In genomic region chr6:110098511-110099116, GRCh38 we compare ENCODE assay signal across 35 cellular contexts.
DNase-seq lines count a peak whose midpoint lies in the region; ATAC-seq and TF ChIP-seq lines count a peak whose summit lies in the region.
"Had no signal": no experiment of that assay in that cellular context is flagged by ENCODE, and none has a peak within 500 bp of the region (broad histone marks: within the 10 kb centered on the region; RNA-seq: fewer than 3 reads in every experiment).

No MANE protein-coding gene starts in this region.

- peaks cover 26% of the 10 kb centered on the region for H3K36me3 Mint-ChIP-seq in endothelial cell (ENCODE audit: low read depth, unreplicated experiment)
- peaks cover 3% of the 10 kb centered on the region for H3K36me3 Mint-ChIP-seq in activated CD4-positive, alpha-beta T cell treated with anti-CD3 and anti-CD28 coated beads for 36 hours (ENCODE audit: low read depth)
- H3K36me3 Mint-ChIP-seq: activated CD8-positive, alpha-beta memory T cell treated with anti-CD3 and anti-CD28 coated beads, Interleukin-2, amount 10 ng/mL, durations not matched to agents 7 days and 5 days; natural killer cell treated with Interleukin-12 subunit alpha and Interleukin-12 subunit beta and Interleukin-15 and Interleukin-18, amount 100 ng/mL, for 72 hours had no signal

- POLR2A ChIA-PET in activated CD4-positive, alpha-beta T cell treated with anti-CD3 and anti-CD28 coated beads for 36 hours (lab: Charles Lee) = interaction anchor here (0.7 kb wide), 1 partner anchor 1612 kb away, joined by 3 read pairs; no protein-coding TSS in a partner anchor

- H3K36me3 ChIP-seq in left ventricle myocardium inferior = no peaks in the 10 kb centered on the region
- H3K36me3 ChIP-seq in prostate gland = no peaks in the 10 kb centered on the region
- H3K36me3 ChIP-seq: lower lobe of right lung, ovary had no signal

- 57% methylated on average over 7 of the region's 7 CpGs for WGBS in prostate gland

- ATAC-seq in Right ventricle myocardium superior (ENCODE audit: poor library complexity) (peak; percentile 63), GM21619 (IDR thresholded peaks at IDR 0.05; ENCODE audit: unreplicated experiment) (no peak), GM19463 (IDR thresholded peaks at IDR 0.05; ENCODE audit: unreplicated experiment) (no peak)
- ATAC-seq in activated CD4-positive, alpha-beta T cell treated with anti-CD3 and anti-CD28 coated beads for 36 hours = no peak
- ATAC-seq: A549; activated CD8-positive, alpha-beta memory T cell treated with anti-CD3 and anti-CD28 coated beads, Interleukin-2, amount 10 ng/mL, durations not matched to agents 7 days and 5 days; GM23338; lower lobe of right lung; natural killer cell treated with Interleukin-12 subunit alpha and Interleukin-12 subunit beta and Interleukin-15 and Interleukin-18, amount 100 ng/mL, for 72 hours had no signal

- H3K4me1 Mint-ChIP-seq in endothelial cell (ENCODE audit: unreplicated experiment) = peaks cover 52% of the 10 kb centered on the region
- no peaks in the 10 kb centered on the region for H3K4me1 Mint-ChIP-seq in activated CD4-positive, alpha-beta T cell treated with anti-CD3 and anti-CD28 coated beads for 36 hours
- H3K4me1 Mint-ChIP-seq: activated CD8-positive, alpha-beta memory T cell treated with anti-CD3 and anti-CD28 coated beads, Interleukin-2, amount 10 ng/mL, durations not matched to agents 7 days and 5 days had no signal

- no peaks in the 10 kb centered on the region for H3K27me3 Mint-ChIP-seq in endothelial cell (ENCODE audit: unreplicated experiment)
- H3K27me3 Mint-ChIP-seq in activated CD4-positive, alpha-beta T cell treated with anti-CD3 and anti-CD28 coated beads for 36 hours = peaks cover 2% of the 10 kb centered on the region
- H3K27me3 Mint-ChIP-seq: CD4-positive, alpha-beta T cell had no signal

- H3K4me1 ChIP-seq in left ventricle myocardium inferior = peaks cover 34% of the 10 kb centered on the region
- H3K4me1 ChIP-seq in prostate gland (replicated peaks) = no peaks in the 10 kb centered on the region
- H3K4me1 ChIP-seq: testis had no signal

- H3K27ac Mint-ChIP-seq in endothelial cell (ENCODE audit: unreplicated experiment) = peak overlapping the region; percentile 39
- H3K27ac Mint-ChIP-seq in activated CD4-positive, alpha-beta T cell treated with anti-CD3 and anti-CD28 coated beads for 36 hours = no peak overlapping the region
- H3K27ac Mint-ChIP-seq: activated CD8-positive, alpha-beta memory T cell treated with anti-CD3 and anti-CD28 coated beads, Interleukin-2, amount 10 ng/mL, durations not matched to agents 7 days and 5 days; CD4-positive, alpha-beta T cell; GM23338; natural killer cell treated with Interleukin-12 subunit alpha and Interleukin-12 subunit beta and Interleukin-15 and Interleukin-18, amount 100 ng/mL, for 72 hours had no signal

- H3K9me3 ChIP-seq in left ventricle myocardium inferior (replicated peaks) = no peaks in the 10 kb centered on the region
- no peaks in the 10 kb centered on the region for H3K9me3 ChIP-seq in prostate gland
- H3K9me3 ChIP-seq: A549, ascending aorta, heart right ventricle, lower lobe of right lung, ovary, SK-N-SH, testis had no signal

- intact Hi-C loops in Right ventricle myocardium superior (cut with DNase I) = no loop called here
- intact Hi-C loops in left ventricle myocardium inferior (cut with micrococcal nuclease) = no loop called here
- intact Hi-C loops in prostate gland (cut with DNase I) = no loop called here
- intact Hi-C loops in activated CD4-positive, alpha-beta T cell treated with anti-CD3 and anti-CD28 coated beads for 36 hours (cut with DNase I, micrococcal nuclease) = no loop called here

- DNase-seq in Right ventricle myocardium superior = no peak
- no peak for DNase-seq in left ventricle myocardium inferior
- DNase-seq in NCI-H1105 treated with DMSO at 0.1 percent for 48 hours (lab: John Stamatoyannopoulos, UW) = peak; percentile 33
- no peak for DNase-seq in endothelial cell (ENCODE audit: low spot score)
- peak; percentile 66 for DNase-seq in prostate gland (ENCODE audit: low spot score)
- DNase-seq in activated CD4-positive, alpha-beta T cell treated with anti-CD3 and anti-CD28 coated beads for 36 hours = no peak
- DNase-seq: activated CD4-positive, alpha-beta T cell treated with anti-CD3 and anti-CD28 coated beads, Interleukin-2, amount 50 U/mL, for 4 hours; activated CD4-positive, CD25-positive, alpha-beta regulatory T cell; activated CD8-positive, alpha-beta memory T cell treated with anti-CD3 and anti-CD28 coated beads, Interleukin-2, amount 10 ng/mL, durations not matched to agents 7 days and 5 days; activated gamma-delta T cell treated with Interleukin-2 at 50 U/mL for 16 hours; activated T-cell treated with anti-CD3 and anti-CD28 coated beads, Interleukin-2, amount 50 U/mL, for 48 hours; caudate nucleus; CD4-positive, alpha-beta T cell; effector CD8-positive, alpha-beta T cell; heart right ventricle; kidney; lower lobe of right lung; MM.1S; NCI-H1417; NCI-H2029; NCI-H345; NCI-H748 treated with DMSO at 0.1 percent for 48 hours; ovary; SK-N-SH; stimulated activated CD4-positive, alpha-beta T cell treated with anti-CD3 and anti-CD28 coated beads, Interleukin-1b, Interleukin-23, amount 100 ng/mL, for 48 hours; stimulated activated naive CD4-positive, alpha-beta T cell treated with Interleukin-2 at 50 U/mL for 16 hours; testis had no signal

- H3K27me3 ChIP-seq in left ventricle myocardium inferior (ENCODE audit: low read depth) = no peaks in the 10 kb centered on the region
- H3K27me3 ChIP-seq in prostate gland (replicated peaks; ENCODE audit: insufficient read depth) = no peaks in the 10 kb centered on the region
- H3K27me3 ChIP-seq: ascending aorta, heart right ventricle, ovary, testis had no signal

- TF ChIP-seq CTCF in left ventricle myocardium inferior (IDR thresholded peaks at IDR 0.05; ENCODE audit: borderline replicate concordance) (no peak), endothelial cell (IDR thresholded peaks at IDR 0.05; ENCODE audit: unreplicated experiment) (no peak), prostate gland (IDR thresholded peaks at IDR 0.05) (no peak)

- no peak overlapping the region for H3K27ac ChIP-seq in left ventricle myocardium inferior (replicated peaks)
- no peak overlapping the region for H3K27ac ChIP-seq in prostate gland
- H3K27ac ChIP-seq: A549, coronary artery, KMS-11, testis had no signal

- H3K9me3 Mint-ChIP-seq in endothelial cell (ENCODE audit: unreplicated experiment) = no peaks in the 10 kb centered on the region
- no peaks in the 10 kb centered on the region for H3K9me3 Mint-ChIP-seq in activated CD4-positive, alpha-beta T cell treated with anti-CD3 and anti-CD28 coated beads for 36 hours (ENCODE audit: low read depth)
- H3K9me3 Mint-ChIP-seq: CD4-positive, alpha-beta T cell; GM23338; natural killer cell treated with Interleukin-12 subunit alpha and Interleukin-12 subunit beta and Interleukin-15 and Interleukin-18, amount 100 ng/mL, for 72 hours had no signal

- H3K4me3 Mint-ChIP-seq in endothelial cell (ENCODE audit: unreplicated experiment) = peak overlapping the region; percentile 9
- no peak overlapping the region for H3K4me3 Mint-ChIP-seq in activated CD4-positive, alpha-beta T cell treated with anti-CD3 and anti-CD28 coated beads for 36 hours
- H3K4me3 Mint-ChIP-seq: activated CD8-positive, alpha-beta memory T cell treated with anti-CD3 and anti-CD28 coated beads, Interleukin-2, amount 10 ng/mL, durations not matched to agents 7 days and 5 days; CD4-positive, alpha-beta T cell; GM23338; natural killer cell treated with Interleukin-12 subunit alpha and Interleukin-12 subunit beta and Interleukin-15 and Interleukin-18, amount 100 ng/mL, for 72 hours had no signal

- H3K4me3 ChIP-seq in left ventricle myocardium inferior = no peak overlapping the region
- no peak overlapping the region for H3K4me3 ChIP-seq in prostate gland
- H3K4me3 ChIP-seq: A549, ascending aorta, coronary artery, GM23338, heart right ventricle, lower lobe of right lung, ovary, testis had no signal

- CTCF ChIA-PET in activated CD4-positive, alpha-beta T cell treated with anti-CD3 and anti-CD28 coated beads for 36 hours (lab: Charles Lee) = no interaction called here

- no peak for TF ChIP-seq POLR2A in prostate gland (IDR thresholded peaks at IDR 0.05)

Comparison
In these comparisons a context has a peak if more than half of its experiments do, and no peak if none do; other contexts are left out.
1. DNase-seq: peak in NCI-H1105 treated with DMSO at 0.1 percent for 48 hours (single experiment) and prostate gland (single experiment); none in Right ventricle myocardium superior (single experiment), left ventricle myocardium inferior (single experiment), endothelial cell (single experiment) and activated CD4-positive, alpha-beta T cell treated with anti-CD3 and anti-CD28 coated beads for 36 hours (single experiment).